In the genomic region with DNA sequence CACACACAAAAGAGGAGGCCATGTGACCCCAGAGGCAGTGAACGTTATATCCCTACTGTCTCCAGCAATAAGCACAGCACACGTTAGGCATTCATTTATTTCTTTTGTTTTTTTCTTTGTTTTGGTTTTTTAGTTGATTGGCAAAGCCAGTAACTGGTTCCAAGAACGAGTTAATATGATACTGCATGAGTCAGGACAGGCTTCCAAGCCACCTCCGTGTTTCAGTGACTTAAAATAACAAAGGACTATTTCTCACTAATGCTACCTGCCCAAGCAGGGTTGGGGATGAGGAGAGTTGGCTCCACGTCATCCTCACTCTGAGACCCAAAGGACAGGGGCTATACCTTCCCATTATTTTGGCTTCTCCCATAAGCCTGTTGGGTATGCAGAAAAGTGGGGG, we compare ENCODE assay signal across 1 cellular context.
TF ChIP-seq lines count a peak whose summit lies in the region.

No MANE protein-coding gene starts in this region.

TF ChIP-seq in H1, 55 proteins besides CTCF, POLR2A, EP300 and RAD21:
- TF ChIP-seq SRF (IDR thresholded peaks at IDR 0.05; ENCODE audit: low read depth, low read length) (no peak), CHD2 (IDR thresholded peaks at IDR 0.05; ENCODE audit: low read length) (no peak), KDM4A (IDR thresholded peaks at IDR 0.05; ENCODE audit: low read depth, low read length, severe bottlenecking) (no peak), ATF2 (IDR thresholded peaks at IDR 0.05; ENCODE audit: low read length) (no peak), SP1 (IDR thresholded peaks at IDR 0.05; ENCODE audit: low read depth, low read length) (no peak), SIN3A (conservative IDR thresholded peaks at IDR 0.05 in 1 of 2, IDR thresholded peaks at IDR 0.05 in 1 of 2; ENCODE audit: low read depth in 1 of 2, low read length in 2 of 2) (no peak), BRCA1 (IDR thresholded peaks at IDR 0.05; ENCODE audit: low read depth, low read length) (no peak), YY1 (IDR thresholded peaks at IDR 0.05; ENCODE audit: low read depth, low read length) (no peak), USF2 (IDR thresholded peaks at IDR 0.05; ENCODE audit: low read length) (no peak), EGR1 (IDR thresholded peaks at IDR 0.05; ENCODE audit: borderline replicate concordance, low read depth, low read length) (no peak), SUZ12 (IDR thresholded peaks at IDR 0.05; ENCODE audit: low read length) (no peak), FOSL1 (IDR thresholded peaks at IDR 0.05; ENCODE audit: insufficient read depth, low read depth, low read length) (no peak), POU5F1 (IDR thresholded peaks at IDR 0.05; ENCODE audit: low read depth, low read length) (no peak), GABPA (IDR thresholded peaks at IDR 0.05; ENCODE audit: borderline replicate concordance, insufficient read depth, low read length) (no peak), SP4 (IDR thresholded peaks at IDR 0.05; ENCODE audit: low read length) (no peak), MAFK (IDR thresholded peaks at IDR 0.05; ENCODE audit: low read depth, low read length) (no peak), TAF1 (IDR thresholded peaks at IDR 0.05; ENCODE audit: low read depth, low read length) (no peak)
